ENCODE assay signal across 24 cellular contexts in genomic region chr4:74095886-74096264, GRCh38. TPM values are rescaled to one million over a fixed set of nuclear protein-coding genes. Genes with fewer than 3 reads are reported as not detected.
"Had no signal": no experiment of that assay in that cellular context is flagged by ENCODE, and none has a peak within 500 bp of the region (broad histone marks: within the 10 kb centered on the region; RNA-seq: fewer than 3 reads in every experiment).

No MANE protein-coding gene starts in this region.

- H3K36me3 ChIP-seq: breast epithelium, lower lobe of right lung, thoracic aorta, upper lobe of right lung had no signal

- H3K36me3 Mint-ChIP-seq: activated naive CD8-positive, alpha-beta T cell treated with anti-CD3 and anti-CD28 coated beads for 36 hours had no signal

- H3K27me3 ChIP-seq: breast epithelium, upper lobe of right lung had no signal

- H3K9me3 Mint-ChIP-seq: activated naive CD8-positive, alpha-beta T cell treated with anti-CD3 and anti-CD28 coated beads for 36 hours; activated T-cell treated with anti-CD3 and anti-CD28 coated beads, Interleukin-2, amount 50 U/mL, for 24 hours; activated T-helper 2 cell treated with anti-CD3 and anti-CD28 coated beads, Interferon-gamma antibody, Interleukin-2, Interleukin-4, amounts not matched to agents 10 μg/mL and 5 μg/mL and 100 μg/mL, durations not matched to agents 14 hours and 24 hours and 36 hours; central memory CD8-positive, alpha-beta T cell; endodermal cell had no signal

- H3K4me3 Mint-ChIP-seq: activated naive CD8-positive, alpha-beta T cell treated with anti-CD3 and anti-CD28 coated beads for 36 hours; activated T-cell treated with anti-CD3 and anti-CD28 coated beads, Interleukin-2, amount 50 U/mL, for 24 hours; central memory CD8-positive, alpha-beta T cell; endodermal cell; naive thymus-derived CD4-positive, alpha-beta T cell had no signal

- H3K27ac ChIP-seq: breast epithelium, coronary artery, lower lobe of right lung, thoracic aorta had no signal

- ATAC-seq: naive thymus-derived CD4-positive, alpha-beta T cell; sciatic nerve; upper lobe of right lung had no signal

- H3K27ac Mint-ChIP-seq: activated naive CD8-positive, alpha-beta T cell treated with anti-CD3 and anti-CD28 coated beads for 36 hours; activated T-cell treated with anti-CD3 and anti-CD28 coated beads, Interleukin-2, amount 50 U/mL, for 24 hours; activated T-helper 2 cell treated with anti-CD3 and anti-CD28 coated beads, Interferon-gamma antibody, Interleukin-2, Interleukin-4, amounts not matched to agents 10 μg/mL and 5 μg/mL and 100 μg/mL, durations not matched to agents 14 hours and 24 hours and 36 hours; endodermal cell; naive thymus-derived CD4-positive, alpha-beta T cell had no signal

- H3K4me2 ChIP-seq: smooth muscle cell had no signal

- DNase-seq: activated naive CD4-positive, alpha-beta T cell treated with Interleukin-2 at 50 U/mL for 16 hours; activated naive CD8-positive, alpha-beta T cell treated with anti-CD3 and anti-CD28 coated beads for 36 hours; activated T-cell treated with anti-CD3 and anti-CD28 coated beads, Interleukin-2, amount 50 U/mL, for 24 hours; endodermal cell; foreskin melanocyte; glutamatergic neuron; hippocampal formation; kidney glomerular epithelial cell; lower lobe of right lung; naive thymus-derived CD4-positive, alpha-beta T cell; occipital lobe; stimulated activated CD4-positive, alpha-beta T cell treated with anti-CD3 and anti-CD28 coated beads, Interleukin-15, amount 100 ng/mL, for 24 hours; stimulated activated CD4-positive, alpha-beta T cell treated with anti-CD3 and anti-CD28 coated beads, Interleukin-2, amount 100 ng/mL, for 48 hours; stimulated activated naive CD4-positive, alpha-beta T cell; T-helper 9 cell; upper lobe of right lung had no signal

- H3K9me3 ChIP-seq: breast epithelium, lower lobe of right lung, thoracic aorta, upper lobe of right lung had no signal

- H3K4me3 ChIP-seq: breast epithelium, coronary artery, lower lobe of right lung, smooth muscle cell, thoracic aorta had no signal

RNA-seq across cellular contexts. Expression of gene CXCL2, which starts 3.1 kb away (rescaled TPM):
- total RNA-seq: activated naive CD8-positive, alpha-beta T cell treated with anti-CD3 and anti-CD28 coated beads for 36 hours; activated T-helper 2 cell treated with anti-CD3 and anti-CD28 coated beads, Interferon-gamma antibody, Interleukin-2, Interleukin-4, amounts not matched to agents 10 μg/mL and 5 μg/mL and 100 μg/mL, durations not matched to agents 14 hours and 24 hours and 36 hours; T-helper 1 cell treated with Interleukin-12 subunit alpha and Interleukin-12 subunit beta and Interleukin-4 antibody, amounts not matched to agents 30 ng/mL and 1 ng/mL, for 36 hours had no signal
- polyA plus RNA-seq: naive thymus-derived CD4-positive, alpha-beta T cell had no signal

RNA-seq across cellular contexts. Expression of gene CXCL3, which starts 57.4 kb away (rescaled TPM):
- total RNA-seq: activated naive CD8-positive, alpha-beta T cell treated with anti-CD3 and anti-CD28 coated beads for 36 hours had no signal
- polyA plus RNA-seq: naive thymus-derived CD4-positive, alpha-beta T cell had no signal
